In genomic region chr11:18322818-18323570, GRCh38 we compare ENCODE assay signal across 8 cellular contexts. TPM values are rescaled to one million over a fixed set of nuclear protein-coding genes. Genes with fewer than 3 reads are reported as not detected.
DNase-seq lines count a peak whose midpoint lies in the region; ATAC-seq and TF ChIP-seq lines count a peak whose summit lies in the region.

No MANE protein-coding gene starts in this region.

- TF ChIP-seq CTCF in CD4-positive, alpha-beta T cell (IDR thresholded peaks at IDR 0.05), result no peak
- TF ChIP-seq CTCF in chondrocyte (IDR thresholded peaks at IDR 0.05), result no peak

- H3K27ac Mint-ChIP-seq in CD4-positive, alpha-beta T cell, result peak overlapping the region; percentile 99
- peak overlapping the region; percentile 100 for H3K27ac Mint-ChIP-seq in chondrocyte (ENCODE audit: unreplicated experiment)
- peak overlapping the region; percentile 98 to 100 (median 100) for H3K27ac Mint-ChIP-seq in naive thymus-derived CD8-positive, alpha-beta T cell

- H3K36me3 ChIP-seq in KOPT-K1 (ENCODE audit: insufficient read depth, low read length), result peaks cover 41% of the 10 kb centered on the region

- CTCF ChIA-PET in CD4-positive, alpha-beta T cell (lab: Charles Lee), result no interaction called here

- no peaks in the 10 kb centered on the region for H3K9me3 Mint-ChIP-seq in CD4-positive, alpha-beta T cell
- no peaks in the 10 kb centered on the region for H3K9me3 Mint-ChIP-seq in chondrocyte (ENCODE audit: low read depth)
- no peaks in the 10 kb centered on the region for H3K9me3 Mint-ChIP-seq in naive thymus-derived CD8-positive, alpha-beta T cell

- no peaks in the 10 kb centered on the region for H3K27me3 Mint-ChIP-seq in CD4-positive, alpha-beta T cell
- H3K27me3 Mint-ChIP-seq in chondrocyte (ENCODE audit: low read depth), result no peaks in the 10 kb centered on the region
- no peaks in the 10 kb centered on the region for H3K27me3 Mint-ChIP-seq in naive thymus-derived CD8-positive, alpha-beta T cell

- DNase-seq in CD4-positive, alpha-beta T cell, result no peak
- no peak for DNase-seq in chondrocyte (ENCODE audit: low spot score)
- DNase-seq in naive thymus-derived CD8-positive, alpha-beta T cell, result no peak
- no peak for DNase-seq in stimulated activated CD4-positive, alpha-beta T cell treated with anti-CD3 and anti-CD28 coated beads, Interleukin-4, amount 100 ng/mL, for 1 hour
- no peak for DNase-seq in D341Med (ENCODE audit: low spot score)

- intact Hi-C loops in CD4-positive, alpha-beta T cell (cut with DNase I, micrococcal nuclease), result loop anchor here (1.0 to 10.0 kb wide), 11 partner anchors 71 to 1116 kb away; partner anchors contain the start of genes LDHA (in 2 of the 2), SERGEF (in 2 of the 2), SPTY2D1 (in 2 of the 2) and TSG101 (in 2 of the 2)

- peak overlapping the region; percentile 94 for H3K4me3 Mint-ChIP-seq in CD4-positive, alpha-beta T cell
- H3K4me3 Mint-ChIP-seq in chondrocyte (ENCODE audit: unreplicated experiment), result peak overlapping the region; percentile 92
- H3K4me3 Mint-ChIP-seq in naive thymus-derived CD8-positive, alpha-beta T cell, result peak overlapping the region; percentile 93 to 100 (median 99)

- peak overlapping the region; percentile 97 for H3K27ac ChIP-seq in CD4-positive, alpha-beta T cell (ENCODE audit: low read depth, low read length)
- H3K27ac ChIP-seq in KOPT-K1 (ENCODE audit: low read depth, low read length, poor library complexity, severe bottlenecking), result peak overlapping the region; percentile 99

- ATAC-seq in CD4-positive, alpha-beta T cell (ENCODE audit: poor library complexity), result no peak
- ATAC-seq in naive thymus-derived CD8-positive, alpha-beta T cell, result no peak
- no peak for ATAC-seq in HG03108 (IDR thresholded peaks at IDR 0.05; ENCODE audit: unreplicated experiment)
- no peak for ATAC-seq in GM19452 (IDR thresholded peaks at IDR 0.05; ENCODE audit: unreplicated experiment)

- peaks cover 42% of the 10 kb centered on the region for H3K36me3 Mint-ChIP-seq in CD4-positive, alpha-beta T cell (ENCODE audit: low read depth)
- peaks cover 4% of the 10 kb centered on the region for H3K36me3 Mint-ChIP-seq in chondrocyte (ENCODE audit: low read depth)
- H3K36me3 Mint-ChIP-seq in naive thymus-derived CD8-positive, alpha-beta T cell, result peaks cover 0 to 31% (median 3%) of the 10 kb centered on the region in 3 donors

- H3K4me1 Mint-ChIP-seq in CD4-positive, alpha-beta T cell (ENCODE audit: low read depth), result peaks cover 82% of the 10 kb centered on the region
- H3K4me1 Mint-ChIP-seq in chondrocyte (ENCODE audit: low read depth), result peaks cover 71% of the 10 kb centered on the region
- peaks cover 35 to 80% (median 79%) of the 10 kb centered on the region in 4 donors for H3K4me1 Mint-ChIP-seq in naive thymus-derived CD8-positive, alpha-beta T cell

- no peaks in the 10 kb centered on the region for H3K27me3 ChIP-seq in CD4-positive, alpha-beta T cell (ENCODE audit: control insufficient read depth, insufficient read depth, low read length)

- POLR2A ChIA-PET in CD4-positive, alpha-beta T cell (lab: Charles Lee), result interaction anchor here (0.6 to 4.1 kb wide), 10 partner anchors 9 to 969 kb away, joined by 3 to 148 read pairs (median 12); partner anchors contain the start of genes LDHA, SPTY2D1 and TSG101
- POLR2A ChIA-PET in naive thymus-derived CD8-positive, alpha-beta T cell (lab: Charles Lee), result interaction anchor here (1.0 to 4.0 kb wide), 8 partner anchors 10 to 312 kb away, joined by 3 to 88 read pairs (median 10); partner anchors contain the start of genes LDHA, SERGEF, SPTY2D1 and TSG101

- no peaks in the 10 kb centered on the region for H3K9me3 ChIP-seq in CD4-positive, alpha-beta T cell (ENCODE audit: control insufficient read depth, low read length)
- no peaks in the 10 kb centered on the region for H3K9me3 ChIP-seq in KOPT-K1 (ENCODE audit: insufficient read depth, low read length, poor library complexity, severe bottlenecking)

RNA-seq across cellular contexts. Expression of gene GTF2H1, which starts 0.6 kb away (rescaled TPM):
- 10 to 100 TPM; 15.1 to 17.7 TPM for total RNA-seq in CD4-positive, alpha-beta T cell
- 55.9 to 71.6 TPM (median 57.1 TPM) in 3 replicates for total RNA-seq in chondrocyte
- 10 to 100 TPM; 40.8 to 48.6 TPM for total RNA-seq in naive thymus-derived CD8-positive, alpha-beta T cell
- 10 to 100 TPM; 29.0 to 34.3 (median 29.0) TPM for polyA plus RNA-seq in naive thymus-derived CD8-positive, alpha-beta T cell

RNA-seq across cellular contexts. Expression of gene HPS5, which starts 1.1 kb away (rescaled TPM):
- total RNA-seq in CD4-positive, alpha-beta T cell, result 1 to 10 TPM; 8.8 to 9.3 TPM
- total RNA-seq in chondrocyte, result 31.1 to 67.9 TPM (median 35.2 TPM) in 3 replicates
- 10 to 100 TPM; 20.0 to 20.3 TPM for total RNA-seq in naive thymus-derived CD8-positive, alpha-beta T cell
- 10 to 100 TPM; 11.6 to 12.2 (median 11.7) TPM for polyA plus RNA-seq in naive thymus-derived CD8-positive, alpha-beta T cell

RNA-seq across cellular contexts. Expression of gene SAA1, which starts 56.9 kb away (rescaled TPM):
- total RNA-seq in CD4-positive, alpha-beta T cell, result not detected
- total RNA-seq in chondrocyte, result not detected in 3 replicates
- not detected for total RNA-seq in naive thymus-derived CD8-positive, alpha-beta T cell
- polyA plus RNA-seq in naive thymus-derived CD8-positive, alpha-beta T cell, result not detected
